In genomic region chr11:117130879-117131278, GRCh38 we compare ENCODE assay signal across 25 cellular contexts.
"Had no signal": no experiment of that assay in that cellular context is flagged by ENCODE, and none has a peak within 500 bp of the region (broad histone marks: within the 10 kb centered on the region; RNA-seq: fewer than 3 reads in every experiment).

No MANE protein-coding gene starts in this region.

- DNase-seq: activated CD4-positive, alpha-beta memory T cell treated with anti-CD3 and anti-CD28 coated beads, Interleukin-2, amount 10 ng/mL, durations not matched to agents 7 days and 5 days; activated CD4-positive, alpha-beta T cell treated with anti-CD3 and anti-CD28 coated beads for 1 hour; activated CD4-positive, alpha-beta T cell treated with anti-CD3 and anti-CD28 coated beads for 4 hours; activated CD4-positive, alpha-beta T cell treated with anti-CD3 and anti-CD28 coated beads, Interleukin-2, amount 10 ng/mL, durations not matched to agents 7 days and 5 days; activated CD4-positive, alpha-beta T cell treated with anti-CD3 and anti-CD28 coated beads, Interleukin-2, amount 50 U/mL, for 4 hours; activated CD8-positive, alpha-beta memory T cell treated with anti-CD3 and anti-CD28 coated beads, Interleukin-2, amount 50 U/mL, for 48 hours; activated gamma-delta T cell; activated naive CD4-positive, alpha-beta T cell; activated naive CD4-positive, alpha-beta T cell treated with anti-CD3 and anti-CD28 coated beads, Interleukin-2, amount 10 ng/mL, durations not matched to agents 7 days and 5 days; activated naive CD8-positive, alpha-beta T cell treated with anti-CD3 and anti-CD28 coated beads, Interleukin-2, amount 10 ng/mL, durations not matched to agents 7 days and 5 days; activated T-cell treated with anti-CD3 and anti-CD28 coated beads for 4 hours; activated T-cell treated with anti-CD3 and anti-CD28 coated beads, Interleukin-2, amount 50 U/mL, for 24 hours; activated T-cell treated with anti-CD3 and anti-CD28 coated beads, Interleukin-2, amount 50 U/mL, for 72 hours; brain microvascular endothelial cell; cortex of kidney; dermis blood vessel endothelial cell; effector CD4-positive, alpha-beta T cell; effector memory CD8-positive, alpha-beta T cell; esophagus squamous epithelium; foreskin melanocyte; T-helper 2 cell had no signal

- H3K9me3 ChIP-seq: ascending aorta, esophagus squamous epithelium, gastroesophageal sphincter had no signal

- H3K36me3 ChIP-seq: ascending aorta, brain microvascular endothelial cell, esophagus squamous epithelium, gastroesophageal sphincter had no signal

- H3K27me3 ChIP-seq: ascending aorta, brain microvascular endothelial cell had no signal

- FAIRE-seq: bronchial epithelial cell had no signal

- H3K27ac ChIP-seq: ascending aorta, brain microvascular endothelial cell, esophagus squamous epithelium, gastroesophageal sphincter had no signal

- H3K4me3 ChIP-seq: ascending aorta, esophagus squamous epithelium, gastroesophageal sphincter had no signal

- H3K4me1 ChIP-seq: ascending aorta, esophagus squamous epithelium, gastroesophageal sphincter had no signal

- ATAC-seq: activated naive CD4-positive, alpha-beta T cell treated with anti-CD3 and anti-CD28 coated beads, Interleukin-2, amount 50 U/mL, for 72 hours; activated T-cell treated with anti-CD3 and anti-CD28 coated beads, Interleukin-2, amount 50 U/mL, for 72 hours; effector memory CD8-positive, alpha-beta T cell; gastroesophageal sphincter had no signal
